1 cellular context compared by ENCODE assay signal in genomic region chr6:169702640-169703246, GRCh38.
TF ChIP-seq lines count a peak whose summit lies in the region.

No MANE protein-coding gene starts in this region.

TF ChIP-seq in SK-N-SH treated with all-trans-retinoic acid at 6 μM for 48 hours, 23 proteins besides CTCF, POLR2A, EP300 and RAD21 (continued from another document):
- TF ChIP-seq, protein P1, sequence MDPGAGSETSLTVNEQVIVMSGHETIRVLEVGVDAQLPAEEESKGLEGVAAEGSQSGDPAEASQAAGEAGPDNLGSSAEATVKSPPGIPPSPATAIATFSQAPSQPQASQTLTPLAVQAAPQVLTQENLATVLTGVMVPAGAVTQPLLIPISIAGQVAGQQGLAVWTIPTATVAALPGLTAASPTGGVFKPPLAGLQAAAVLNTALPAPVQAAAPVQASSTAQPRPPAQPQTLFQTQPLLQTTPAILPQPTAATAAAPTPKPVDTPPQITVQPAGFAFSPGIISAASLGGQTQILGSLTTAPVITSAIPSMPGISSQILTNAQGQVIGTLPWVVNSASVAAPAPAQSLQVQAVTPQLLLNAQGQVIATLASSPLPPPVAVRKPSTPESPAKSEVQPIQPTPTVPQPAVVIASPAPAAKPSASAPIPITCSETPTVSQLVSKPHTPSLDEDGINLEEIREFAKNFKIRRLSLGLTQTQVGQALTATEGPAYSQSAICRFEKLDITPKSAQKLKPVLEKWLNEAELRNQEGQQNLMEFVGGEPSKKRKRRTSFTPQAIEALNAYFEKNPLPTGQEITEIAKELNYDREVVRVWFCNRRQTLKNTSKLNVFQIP (CRISPR knock-in tag; IDR thresholded peaks at IDR 0.05; ENCODE audit: borderline replicate concordance, low read depth): no peak
